14 cellular contexts compared by ENCODE assay signal in genomic region chr1:79859212-79859948, GRCh38.
DNase-seq lines count a peak whose midpoint lies in the region; ATAC-seq and TF ChIP-seq lines count a peak whose summit lies in the region.
"Had no signal": no experiment of that assay in that cellular context is flagged by ENCODE, and none has a peak within 500 bp of the region (broad histone marks: within the 10 kb centered on the region; RNA-seq: fewer than 3 reads in every experiment).

No MANE protein-coding gene starts in this region.

- no peak for ATAC-seq in HG03159 (IDR thresholded peaks at IDR 0.05; ENCODE audit: unreplicated experiment)

- intact Hi-C loops in esophagus muscularis mucosa (cut with DNase I): no loop called here

- H3K9me3 ChIP-seq in MM.1S (replicated peaks; ENCODE audit: insufficient read depth, low read length): no peaks in the 10 kb centered on the region
- H3K9me3 ChIP-seq in esophagus muscularis mucosa: no peaks in the 10 kb centered on the region
- H3K9me3 ChIP-seq: MG63, SJCRH30 had no signal

- no peak overlapping the region for H2AFZ ChIP-seq in MM.1S (ENCODE audit: low read length)

- H3K4me1 ChIP-seq in MM.1S (ENCODE audit: low read length) (no peaks in the 10 kb centered on the region), esophagus muscularis mucosa (peaks cover 0 to 18% (median 5%) of the 10 kb centered on the region in 4 donors)
- H3K4me1 ChIP-seq: SJCRH30 had no signal

- CTCF ChIA-PET in AG04449 (lab: Yijun Ruan, JAX): no interaction called here

- TF ChIP-seq CTCF in AG04449 (IDR thresholded peaks at IDR 0.05; ENCODE audit: insufficient read depth, low read length, missing control alignments) (no peak), astrocyte of the spinal cord (IDR thresholded peaks at IDR 0.05; ENCODE audit: low read depth, low read length) (no peak), MM.1S (IDR thresholded peaks at IDR 0.05; ENCODE audit: low read length) (no peak), esophagus muscularis mucosa (IDR thresholded peaks at IDR 0.05) (no peak)

- H3K9ac ChIP-seq in MM.1S (ENCODE audit: low read length): no peak overlapping the region

- no peaks in the 10 kb centered on the region for H3K9me2 ChIP-seq in MM.1S (replicated peaks; ENCODE audit: insufficient read depth, low read length)

- DNase-seq in AG04449 (ENCODE audit: low read depth, low spot score) (peak; percentile 23), HS-27A (ENCODE audit: low read depth) (peak; percentile 22), astrocyte of the spinal cord (ENCODE audit: low read depth, low spot score) (peak; percentile 79), iris pigment epithelial cell (ENCODE audit: low read depth) (peak; percentile 73), MM.1S (no peak), esophagus muscularis mucosa (ENCODE audit: extremely low spot score) (no peak), HuH-7 (ENCODE audit: low spot score) (no peak)
- DNase-seq: activated CD4-positive, alpha-beta T cell treated with anti-CD3 and anti-CD28 coated beads for 48 hours; CD4-positive, CD25-positive, alpha-beta regulatory T cell; hippocampal formation; MG63; retina; SJCRH30 had no signal

- POLR2A ChIA-PET in AG04449 (lab: Yijun Ruan, JAX): no interaction called here

- H3K4me3 ChIP-seq in AG04449 (ENCODE audit: low read depth, low read length): no peak overlapping the region
- H3K4me3 ChIP-seq in astrocyte of the spinal cord (ENCODE audit: low read depth, low read length): no peak overlapping the region
- H3K4me3 ChIP-seq in MM.1S (ENCODE audit: low read length): no peak overlapping the region
- no peak overlapping the region for H3K4me3 ChIP-seq in esophagus muscularis mucosa
- H3K4me3 ChIP-seq: MG63, SJCRH30 had no signal

- no peak overlapping the region for H3K4me2 ChIP-seq in MM.1S (ENCODE audit: low read depth, low read length)

- H3K79me2 ChIP-seq in MM.1S (ENCODE audit: low read length): no peaks in the 10 kb centered on the region

- no peaks in the 10 kb centered on the region for H3F3A ChIP-seq in MM.1S (ENCODE audit: insufficient read depth, low read length)

- H3K27ac ChIP-seq in MM.1S (ENCODE audit: low read length): no peak overlapping the region
- H3K27ac ChIP-seq in esophagus muscularis mucosa (replicated peaks in 1 of 4): no peak overlapping the region
- H3K27ac ChIP-seq: SJCRH30 had no signal

- no peaks in the 10 kb centered on the region for H3K27me3 ChIP-seq in MM.1S (replicated peaks; ENCODE audit: insufficient read depth, low read length)
- no peaks in the 10 kb centered on the region for H3K27me3 ChIP-seq in esophagus muscularis mucosa
- H3K27me3 ChIP-seq: MG63, SJCRH30 had no signal

- no peak for TF ChIP-seq POLR2A in esophagus muscularis mucosa (IDR thresholded peaks at IDR 0.05; ENCODE audit: low read depth)

- H3K36me3 ChIP-seq in MM.1S (replicated peaks; ENCODE audit: insufficient read depth, low read length) (no peaks in the 10 kb centered on the region), esophagus muscularis mucosa (no peaks in the 10 kb centered on the region)
- H3K36me3 ChIP-seq: MG63, SJCRH30 had no signal

- in situ Hi-C loops in astrocyte of the spinal cord (cut with HindIII; ENCODE audit: low sequenced_read_pairs): no loop called here

- TF ChIP-seq EP300 in esophagus muscularis mucosa (IDR thresholded peaks at IDR 0.05): no peak

- no peaks in the 10 kb centered on the region for H4K20me1 ChIP-seq in MM.1S (ENCODE audit: insufficient read depth, low read length)

- WGBS in esophagus muscularis mucosa: 70% methylated on average over 8 of the region's 8 CpGs

Comparison
In these comparisons a context has a peak if more than half of its experiments do, and no peak if none do; other contexts are left out.
1. DNase-seq: peak in AG04449 (single experiment), HS-27A (single experiment), astrocyte of the spinal cord (single experiment) and iris pigment epithelial cell (single experiment); none in MM.1S (single experiment), esophagus muscularis mucosa (single experiment) and HuH-7 (single experiment).